ENCODE assay signal across 1 cellular context in genomic region chrX:101190736-101191135, GRCh38.
TF ChIP-seq lines count a peak whose summit lies in the region.

No MANE protein-coding gene starts in this region.

TF ChIP-seq in GM23338, 12 proteins besides CTCF, POLR2A, EP300 and RAD21 (continued from another document):
- TF ChIP-seq ZNF462 (CRISPR knock-in tag; IDR thresholded peaks at IDR 0.05): no peak
- TF ChIP-seq REST (IDR thresholded peaks at IDR 0.05; ENCODE audit: unreplicated experiment): no peak
